1 cellular context compared by ENCODE assay signal in the genomic region with DNA sequence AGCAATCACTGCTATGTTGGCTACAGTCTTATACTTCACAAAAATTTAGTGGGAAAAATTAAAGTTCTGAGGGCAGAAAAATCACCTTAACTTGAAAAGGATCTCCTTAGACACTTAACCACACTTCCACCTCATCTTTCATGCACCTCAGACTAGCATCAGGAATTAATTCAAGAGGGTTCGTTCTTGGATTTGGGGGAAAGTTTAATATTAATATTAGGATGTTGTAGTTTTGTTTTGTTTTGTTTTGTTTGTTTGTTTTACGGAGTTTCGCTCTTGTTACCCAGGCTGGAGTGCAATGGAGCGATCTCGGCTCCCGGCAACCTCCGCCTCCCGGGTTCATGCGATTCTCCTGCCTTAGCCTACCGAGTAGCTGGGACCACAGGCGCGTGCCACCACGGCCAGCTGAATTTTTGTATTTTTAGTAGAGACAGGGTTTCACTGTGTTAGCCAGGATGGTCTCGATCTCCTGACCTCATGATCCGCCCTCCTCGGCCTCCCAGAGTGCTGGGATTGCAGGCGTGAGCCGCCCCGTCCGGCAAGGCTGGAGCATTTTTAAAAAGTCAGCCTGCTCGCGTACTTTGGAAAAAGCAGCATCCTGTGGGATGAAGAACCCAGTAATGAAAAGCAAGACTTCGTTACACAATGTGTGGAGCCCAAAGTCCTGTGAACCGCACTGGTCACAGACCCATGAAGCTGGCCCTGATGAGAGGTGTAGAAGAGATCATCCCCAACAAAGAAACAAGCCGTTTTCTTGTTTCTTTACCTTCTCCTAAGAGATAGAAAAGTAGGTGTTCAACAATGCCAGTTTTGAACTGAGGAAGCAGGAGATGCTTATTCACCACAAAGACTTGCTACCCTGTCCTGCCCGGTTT.
A peak's percentile ranks its signal among the peaks of the same experiment; 100 is the strongest.
TF ChIP-seq lines count a peak whose summit lies in the region.

No MANE protein-coding gene starts in this region.

TF ChIP-seq in K562, 482 proteins besides CTCF, POLR2A, EP300 and RAD21 (continued from another document and continues in another):
- TF ChIP-seq, protein P1, sequence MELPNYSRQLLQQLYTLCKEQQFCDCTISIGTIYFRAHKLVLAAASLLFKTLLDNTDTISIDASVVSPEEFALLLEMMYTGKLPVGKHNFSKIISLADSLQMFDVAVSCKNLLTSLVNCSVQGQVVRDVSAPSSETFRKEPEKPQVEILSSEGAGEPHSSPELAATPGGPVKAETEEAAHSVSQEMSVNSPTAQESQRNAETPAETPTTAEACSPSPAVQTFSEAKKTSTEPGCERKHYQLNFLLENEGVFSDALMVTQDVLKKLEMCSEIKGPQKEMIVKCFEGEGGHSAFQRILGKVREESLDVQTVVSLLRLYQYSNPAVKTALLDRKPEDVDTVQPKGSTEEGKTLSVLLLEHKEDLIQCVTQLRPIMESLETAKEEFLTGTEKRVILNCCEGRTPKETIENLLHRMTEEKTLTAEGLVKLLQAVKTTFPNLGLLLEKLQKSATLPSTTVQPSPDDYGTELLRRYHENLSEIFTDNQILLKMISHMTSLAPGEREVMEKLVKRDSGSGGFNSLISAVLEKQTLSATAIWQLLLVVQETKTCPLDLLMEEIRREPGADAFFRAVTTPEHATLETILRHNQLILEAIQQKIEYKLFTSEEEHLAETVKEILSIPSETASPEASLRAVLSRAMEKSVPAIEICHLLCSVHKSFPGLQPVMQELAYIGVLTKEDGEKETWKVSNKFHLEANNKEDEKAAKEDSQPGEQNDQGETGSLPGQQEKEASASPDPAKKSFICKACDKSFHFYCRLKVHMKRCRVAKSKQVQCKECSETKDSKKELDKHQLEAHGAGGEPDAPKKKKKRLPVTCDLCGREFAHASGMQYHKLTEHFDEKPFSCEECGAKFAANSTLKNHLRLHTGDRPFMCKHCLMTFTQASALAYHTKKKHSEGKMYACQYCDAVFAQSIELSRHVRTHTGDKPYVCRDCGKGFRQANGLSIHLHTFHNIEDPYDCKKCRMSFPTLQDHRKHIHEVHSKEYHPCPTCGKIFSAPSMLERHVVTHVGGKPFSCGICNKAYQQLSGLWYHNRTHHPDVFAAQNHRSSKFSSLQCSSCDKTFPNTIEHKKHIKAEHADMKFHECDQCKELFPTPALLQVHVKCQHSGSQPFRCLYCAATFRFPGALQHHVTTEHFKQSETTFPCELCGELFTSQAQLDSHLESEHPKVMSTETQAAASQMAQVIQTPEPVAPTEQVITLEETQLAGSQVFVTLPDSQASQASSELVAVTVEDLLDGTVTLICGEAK (IDR thresholded peaks at IDR 0.05) = peak; percentile 25; the same call in 1 of the 2 replicates
- TF ChIP-seq, protein P1 (CRISPR knock-in tag; IDR thresholded peaks at IDR 0.05) = no peak
- TF ChIP-seq KLF6 (CRISPR knock-in tag; IDR thresholded peaks at IDR 0.05; ENCODE audit: borderline replicate concordance) (no peak), ZNF316 (IDR thresholded peaks at IDR 0.05) (peak; percentile 71), HMG20A (CRISPR knock-in tag; conservative IDR thresholded peaks at IDR 0.05) (no peak), ZC3H8 (IDR thresholded peaks at IDR 0.05) (peak; percentile 96), ARHGAP35 (IDR thresholded peaks at IDR 0.05; ENCODE audit: partially characterized antibody) (peak; percentile 81), E2F3 (CRISPR knock-in tag; IDR thresholded peaks at IDR 0.05) (no peak), PTRF (tag; IDR thresholded peaks at IDR 0.05) (no peak), HCFC1 (IDR thresholded peaks at IDR 0.05; ENCODE audit: low read depth, low read length) (no peak), HNRNPUL1 (IDR thresholded peaks at IDR 0.05; ENCODE audit: low read length) (no peak), RBM14 (IDR thresholded peaks at IDR 0.05; ENCODE audit: borderline replicate concordance, insufficient read depth, low read depth, low read length) (no peak), POLR3G (IDR thresholded peaks at IDR 0.05; ENCODE audit: extremely low read depth, insufficient read length, insufficient replicate concordance) (no peak), RB1 (IDR thresholded peaks at IDR 0.05; ENCODE audit: low read depth) (no peak), ELF1 (tag; IDR thresholded peaks at IDR 0.05) (no peak), BRD4 (IDR thresholded peaks at IDR 0.05) (no peak), KDM5B (IDR thresholded peaks at IDR 0.05; ENCODE audit: insufficient replicate concordance, low read depth, low read length) (no peak), KLF16 (IDR thresholded peaks at IDR 0.05) (no peak), GTF2A2 (tag; IDR thresholded peaks at IDR 0.05) (0 out of 2 replicates have a peak, but pooled peaks have one; percentile 29), ZNF133 (CRISPR knock-in tag; IDR thresholded peaks at IDR 0.05) (no peak), JUN (IDR thresholded peaks at IDR 0.05; ENCODE audit: borderline replicate concordance, low read depth, low read length) (no peak), JUN (CRISPR knock-in tag; IDR thresholded peaks at IDR 0.05; ENCODE audit: borderline replicate concordance) (no peak), TCFL5 (CRISPR knock-in tag; conservative IDR thresholded peaks at IDR 0.05) (no peak), NFATC3 (IDR thresholded peaks at IDR 0.05) (no peak), KDM2B (CRISPR knock-in tag; IDR thresholded peaks at IDR 0.05) (no peak), SETDB1 (IDR thresholded peaks at IDR 0.05; ENCODE audit: low read length) (no peak), BACH1 (tag; IDR thresholded peaks at IDR 0.05) (no peak), ZSCAN32 (CRISPR knock-in tag; IDR thresholded peaks at IDR 0.05) (no peak), ZNF780A (CRISPR knock-in tag; IDR thresholded peaks at IDR 0.05) (no peak), CAMTA2 (CRISPR knock-in tag; conservative IDR thresholded peaks at IDR 0.05) (peak; percentile 92)
- TF ChIP-seq, protein P2, sequence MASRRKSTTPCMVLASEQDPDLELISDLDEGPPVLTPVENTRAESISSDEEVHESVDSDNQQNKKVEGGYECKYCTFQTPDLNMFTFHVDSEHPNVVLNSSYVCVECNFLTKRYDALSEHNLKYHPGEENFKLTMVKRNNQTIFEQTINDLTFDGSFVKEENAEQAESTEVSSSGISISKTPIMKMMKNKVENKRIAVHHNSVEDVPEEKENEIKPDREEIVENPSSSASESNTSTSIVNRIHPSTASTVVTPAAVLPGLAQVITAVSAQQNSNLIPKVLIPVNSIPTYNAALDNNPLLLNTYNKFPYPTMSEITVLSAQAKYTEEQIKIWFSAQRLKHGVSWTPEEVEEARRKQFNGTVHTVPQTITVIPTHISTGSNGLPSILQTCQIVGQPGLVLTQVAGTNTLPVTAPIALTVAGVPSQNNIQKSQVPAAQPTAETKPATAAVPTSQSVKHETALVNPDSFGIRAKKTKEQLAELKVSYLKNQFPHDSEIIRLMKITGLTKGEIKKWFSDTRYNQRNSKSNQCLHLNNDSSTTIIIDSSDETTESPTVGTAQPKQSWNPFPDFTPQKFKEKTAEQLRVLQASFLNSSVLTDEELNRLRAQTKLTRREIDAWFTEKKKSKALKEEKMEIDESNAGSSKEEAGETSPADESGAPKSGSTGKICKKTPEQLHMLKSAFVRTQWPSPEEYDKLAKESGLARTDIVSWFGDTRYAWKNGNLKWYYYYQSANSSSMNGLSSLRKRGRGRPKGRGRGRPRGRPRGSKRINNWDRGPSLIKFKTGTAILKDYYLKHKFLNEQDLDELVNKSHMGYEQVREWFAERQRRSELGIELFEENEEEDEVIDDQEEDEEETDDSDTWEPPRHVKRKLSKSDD (conservative IDR thresholded peaks at IDR 0.05; ENCODE audit: low read length) = no peak
- TF ChIP-seq, protein P3, sequence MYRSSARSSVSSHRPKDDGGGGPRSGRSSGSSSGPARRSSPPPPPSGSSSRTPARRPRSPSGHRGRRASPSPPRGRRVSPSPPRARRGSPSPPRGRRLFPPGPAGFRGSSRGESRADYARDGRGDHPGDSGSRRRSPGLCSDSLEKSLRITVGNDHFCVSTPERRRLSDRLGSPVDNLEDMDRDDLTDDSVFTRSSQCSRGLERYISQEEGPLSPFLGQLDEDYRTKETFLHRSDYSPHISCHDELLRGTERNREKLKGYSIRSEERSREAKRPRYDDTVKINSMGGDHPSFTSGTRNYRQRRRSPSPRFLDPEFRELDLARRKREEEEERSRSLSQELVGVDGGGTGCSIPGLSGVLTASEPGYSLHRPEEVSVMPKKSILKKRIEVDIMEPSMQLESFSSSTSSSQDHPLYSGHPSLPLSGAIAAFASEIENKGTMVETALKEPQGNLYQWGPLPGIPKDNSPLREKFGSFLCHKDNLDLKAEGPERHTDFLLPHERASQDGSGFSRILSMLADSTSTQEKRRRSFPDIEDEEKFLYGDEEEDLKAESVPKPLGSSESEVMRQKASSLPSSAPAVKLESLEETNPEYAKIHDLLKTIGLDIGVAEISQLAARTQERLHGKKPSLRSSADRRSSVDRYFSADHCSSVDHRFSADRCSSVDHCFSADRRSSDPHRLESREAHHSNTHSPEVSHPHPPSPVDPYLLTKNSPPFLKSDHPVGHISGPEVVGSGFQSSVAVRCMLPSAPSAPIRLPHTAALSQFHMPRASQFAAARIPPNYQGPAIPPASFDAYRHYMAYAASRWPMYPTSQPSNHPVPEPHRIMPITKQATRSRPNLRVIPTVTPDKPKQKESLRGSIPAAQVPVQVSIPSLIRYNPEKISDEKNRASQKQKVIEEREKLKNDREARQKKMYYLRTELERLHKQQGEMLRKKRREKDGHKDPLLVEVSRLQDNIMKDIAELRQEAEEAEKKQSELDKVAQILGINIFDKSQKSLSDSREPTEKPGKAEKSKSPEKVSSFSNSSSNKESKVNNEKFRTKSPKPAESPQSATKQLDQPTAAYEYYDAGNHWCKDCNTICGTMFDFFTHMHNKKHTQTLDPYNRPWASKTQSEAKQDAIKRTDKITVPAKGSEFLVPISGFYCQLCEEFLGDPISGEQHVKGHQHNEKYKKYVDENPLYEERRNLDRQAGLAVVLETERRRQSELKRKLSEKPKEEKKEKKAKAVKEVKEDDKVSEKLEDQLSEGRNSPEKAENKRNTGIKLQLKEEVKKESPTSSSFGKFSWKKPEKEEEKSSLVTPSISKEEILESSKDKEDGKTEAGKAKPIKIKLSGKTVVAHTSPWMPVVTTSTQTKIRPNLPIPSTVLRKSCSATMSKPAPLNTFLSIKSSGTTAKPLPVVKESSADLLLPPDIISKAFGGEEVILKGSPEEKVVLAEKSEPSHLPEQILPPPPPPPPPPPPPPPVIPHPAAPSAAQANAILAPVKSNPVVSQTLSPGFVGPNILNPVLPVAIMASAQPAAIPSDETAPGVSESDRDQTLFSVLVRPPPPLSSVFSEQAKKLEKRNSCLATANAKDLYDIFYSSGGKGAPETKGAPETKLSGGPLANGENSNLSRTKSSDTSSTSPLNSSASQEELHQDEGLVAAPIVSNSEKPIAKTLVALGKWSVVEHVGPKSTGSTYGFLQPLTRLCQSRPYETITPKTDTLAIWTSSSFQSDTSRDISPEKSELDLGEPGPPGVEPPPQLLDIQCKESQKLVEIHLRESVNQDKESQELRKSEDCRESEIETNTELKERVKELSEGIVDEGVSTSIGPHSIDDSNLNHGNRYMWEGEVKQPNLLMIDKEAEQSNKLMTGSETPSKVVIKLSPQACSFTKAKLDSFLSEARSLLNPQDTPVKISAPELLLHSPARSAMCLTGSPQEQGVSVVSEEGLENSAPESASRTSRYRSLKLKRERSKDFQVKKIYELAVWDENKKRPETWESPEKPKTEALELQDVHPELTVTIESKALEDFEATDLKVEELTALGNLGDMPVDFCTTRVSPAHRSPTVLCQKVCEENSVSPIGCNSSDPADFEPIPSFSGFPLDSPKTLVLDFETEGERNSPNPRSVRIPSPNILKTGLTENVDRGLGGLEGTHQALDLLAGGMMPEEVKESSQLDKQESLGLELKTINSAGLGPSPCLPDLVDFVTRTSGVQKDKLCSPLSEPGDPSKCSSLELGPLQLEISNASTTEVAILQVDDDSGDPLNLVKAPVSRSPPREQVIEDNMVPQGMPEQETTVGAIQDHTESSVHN (IDR thresholded peaks at IDR 0.05; ENCODE audit: borderline replicate concordance in 1 of 2, low read depth in 1 of 2) = no peak
- TF ChIP-seq, protein P4, sequence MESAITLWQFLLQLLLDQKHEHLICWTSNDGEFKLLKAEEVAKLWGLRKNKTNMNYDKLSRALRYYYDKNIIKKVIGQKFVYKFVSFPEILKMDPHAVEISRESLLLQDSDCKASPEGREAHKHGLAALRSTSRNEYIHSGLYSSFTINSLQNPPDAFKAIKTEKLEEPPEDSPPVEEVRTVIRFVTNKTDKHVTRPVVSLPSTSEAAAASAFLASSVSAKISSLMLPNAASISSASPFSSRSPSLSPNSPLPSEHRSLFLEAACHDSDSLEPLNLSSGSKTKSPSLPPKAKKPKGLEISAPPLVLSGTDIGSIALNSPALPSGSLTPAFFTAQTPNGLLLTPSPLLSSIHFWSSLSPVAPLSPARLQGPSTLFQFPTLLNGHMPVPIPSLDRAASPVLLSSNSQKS (CRISPR knock-in tag; IDR thresholded peaks at IDR 0.05) = no peak
- TF ChIP-seq, protein P5, sequence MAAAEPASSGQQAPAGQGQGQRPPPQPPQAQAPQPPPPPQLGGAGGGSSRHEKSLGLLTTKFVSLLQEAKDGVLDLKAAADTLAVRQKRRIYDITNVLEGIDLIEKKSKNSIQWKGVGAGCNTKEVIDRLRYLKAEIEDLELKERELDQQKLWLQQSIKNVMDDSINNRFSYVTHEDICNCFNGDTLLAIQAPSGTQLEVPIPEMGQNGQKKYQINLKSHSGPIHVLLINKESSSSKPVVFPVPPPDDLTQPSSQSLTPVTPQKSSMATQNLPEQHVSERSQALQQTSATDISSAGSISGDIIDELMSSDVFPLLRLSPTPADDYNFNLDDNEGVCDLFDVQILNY (CRISPR knock-in tag; IDR thresholded peaks at IDR 0.05) = no peak
